ENCODE assay signal across 18 cellular contexts in the genomic region with DNA sequence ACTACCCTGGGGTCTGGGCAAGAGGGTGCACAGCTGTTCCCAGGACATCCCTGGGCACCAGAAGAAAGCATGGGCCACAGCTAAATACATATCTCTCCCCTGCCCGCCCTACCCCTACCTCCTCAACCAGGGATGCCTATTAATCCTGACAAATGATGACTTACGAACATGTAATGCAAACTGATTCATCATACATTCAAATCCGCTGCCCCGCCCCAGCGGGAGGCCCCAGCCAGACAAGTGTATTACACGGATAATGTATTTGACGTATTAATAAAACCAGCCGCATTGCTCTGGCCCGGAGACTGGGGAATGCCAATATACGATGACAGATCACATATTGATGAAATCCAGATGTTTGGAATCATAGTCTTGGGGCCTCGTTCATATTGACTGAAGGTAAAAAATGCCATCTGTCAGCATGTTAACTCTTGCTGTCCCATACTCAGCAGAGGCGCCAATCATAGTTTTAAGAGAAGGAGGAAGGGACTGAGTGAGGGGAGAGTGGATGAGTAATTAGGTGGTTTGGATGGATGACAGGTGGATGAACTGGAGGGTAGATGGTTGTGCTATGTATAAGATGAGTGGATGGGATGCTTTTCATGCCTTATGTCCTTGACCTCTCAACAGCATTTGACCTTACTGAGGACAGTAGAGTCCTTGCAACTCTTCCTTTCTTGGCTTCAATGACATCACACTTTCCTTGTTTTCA.
DNase-seq lines count a peak whose midpoint lies in the region; ATAC-seq and TF ChIP-seq lines count a peak whose summit lies in the region.
"Had no signal": no experiment of that assay in that cellular context is flagged by ENCODE, and none has a peak within 500 bp of the region (broad histone marks: within the 10 kb centered on the region; RNA-seq: fewer than 3 reads in every experiment).

No MANE protein-coding gene starts in this region.

- no peak overlapping the region for H3K27ac Mint-ChIP-seq in T-helper 2 cell treated with Interferon-gamma antibody and Interleukin-4, amounts not matched to agents 5 μg/mL and 100 μg/mL, for 36 hours
- H3K27ac Mint-ChIP-seq: CD4-positive, CD25-positive, alpha-beta regulatory T cell had no signal

- no peaks in the 10 kb centered on the region for H3K36me3 Mint-ChIP-seq in T-helper 2 cell treated with Interferon-gamma antibody and Interleukin-4, amounts not matched to agents 5 μg/mL and 100 μg/mL, for 36 hours (ENCODE audit: low read depth)
- H3K36me3 Mint-ChIP-seq: CD4-positive, CD25-positive, alpha-beta regulatory T cell had no signal

- POLR2A ChIA-PET in GM10248 (lab: Yijun Ruan, JAX): no interaction called here

- no peaks in the 10 kb centered on the region for H3K27me3 Mint-ChIP-seq in T-helper 2 cell treated with Interferon-gamma antibody and Interleukin-4, amounts not matched to agents 5 μg/mL and 100 μg/mL, for 36 hours (ENCODE audit: low read depth)
- H3K27me3 Mint-ChIP-seq: CD4-positive, CD25-positive, alpha-beta regulatory T cell had no signal

- DNase-seq in ELR (ENCODE audit: low read depth) (peak; percentile 87), M059J (ENCODE audit: low read depth) (peak; percentile 20), T1000 (lab: John Stamatoyannopoulos, UW) (peak; percentile 26), foreskin keratinocyte (peak; percentile 41 to 77), NCI-H345 (lab: John Stamatoyannopoulos, UW) (no peak), GM10248 (ENCODE audit: extremely low spot score) (no peak), hypothalamus (lab: John Stamatoyannopoulos, UW) (no peak)
- DNase-seq in T-helper 2 cell treated with Interferon-gamma antibody and Interleukin-4, amounts not matched to agents 5 μg/mL and 100 μg/mL, for 36 hours (ENCODE audit: low spot score): no peak
- DNase-seq: CD4-positive, CD25-positive, alpha-beta regulatory T cell; NCI-H187 treated with DMSO at 0.1 percent for 48 hours; NCI-H2171; NCI-H510A treated with DMSO at 0.1 percent for 48 hours; OCI-M1 had no signal

- H3K4me3 Mint-ChIP-seq in T-helper 2 cell treated with Interferon-gamma antibody and Interleukin-4, amounts not matched to agents 5 μg/mL and 100 μg/mL, for 36 hours: no peak overlapping the region
- H3K4me3 Mint-ChIP-seq: CD4-positive, CD25-positive, alpha-beta regulatory T cell had no signal

- H3K4me1 ChIP-seq in foreskin keratinocyte: peaks cover 3% of the 10 kb centered on the region
- H3K4me1 ChIP-seq: A549 had no signal

- peaks cover 26% of the 10 kb centered on the region for H3K27me3 ChIP-seq in foreskin keratinocyte

- no peak overlapping the region for H3K27ac ChIP-seq in foreskin keratinocyte
- H3K27ac ChIP-seq: A549, KMS-11, SK-N-MC had no signal

- no peaks in the 10 kb centered on the region for H3K9me3 Mint-ChIP-seq in T-helper 2 cell treated with Interferon-gamma antibody and Interleukin-4, amounts not matched to agents 5 μg/mL and 100 μg/mL, for 36 hours
- H3K9me3 Mint-ChIP-seq: CD4-positive, CD25-positive, alpha-beta regulatory T cell had no signal

- no peaks in the 10 kb centered on the region for H3K4me1 Mint-ChIP-seq in T-helper 2 cell treated with Interferon-gamma antibody and Interleukin-4, amounts not matched to agents 5 μg/mL and 100 μg/mL, for 36 hours (ENCODE audit: low read depth)
- H3K4me1 Mint-ChIP-seq: CD4-positive, CD25-positive, alpha-beta regulatory T cell had no signal

- peak; percentile 89 for ATAC-seq in foreskin keratinocyte
- ATAC-seq: A549, HCT116, Right ventricle myocardium inferior had no signal

- CTCF ChIA-PET in GM10248 (lab: Yijun Ruan, JAX): interaction anchor here (0.9 to 6.1 kb wide), 2 partner anchors 46 to 103 kb away, joined by 3 to 79 read pairs; no protein-coding TSS in a partner anchor

- TF ChIP-seq CTCF in foreskin keratinocyte (conservative IDR thresholded peaks at IDR 0.05): no peak
- no peak for TF ChIP-seq CTCF in GM10248 (IDR thresholded peaks at IDR 0.05; ENCODE audit: control extremely low read depth, extremely low read depth, low read depth, missing control alignments)

Comparison
In these comparisons a context has a peak if more than half of its experiments do, and no peak if none do; other contexts are left out.
1. DNase-seq: peak in ELR (single experiment), M059J (single experiment), T1000 (single experiment) and foreskin keratinocyte (2 of 2); none in NCI-H345 (single experiment), GM10248 (single experiment), T-helper 2 cell treated with Interferon-gamma antibody and Interleukin-4, amounts not matched to agents 5 μg/mL and 100 μg/mL, for 36 hours (single experiment) and hypothalamus (0 of 51).